Comparison of ENCODE assay signal across 1 cellular context in the genomic region with DNA sequence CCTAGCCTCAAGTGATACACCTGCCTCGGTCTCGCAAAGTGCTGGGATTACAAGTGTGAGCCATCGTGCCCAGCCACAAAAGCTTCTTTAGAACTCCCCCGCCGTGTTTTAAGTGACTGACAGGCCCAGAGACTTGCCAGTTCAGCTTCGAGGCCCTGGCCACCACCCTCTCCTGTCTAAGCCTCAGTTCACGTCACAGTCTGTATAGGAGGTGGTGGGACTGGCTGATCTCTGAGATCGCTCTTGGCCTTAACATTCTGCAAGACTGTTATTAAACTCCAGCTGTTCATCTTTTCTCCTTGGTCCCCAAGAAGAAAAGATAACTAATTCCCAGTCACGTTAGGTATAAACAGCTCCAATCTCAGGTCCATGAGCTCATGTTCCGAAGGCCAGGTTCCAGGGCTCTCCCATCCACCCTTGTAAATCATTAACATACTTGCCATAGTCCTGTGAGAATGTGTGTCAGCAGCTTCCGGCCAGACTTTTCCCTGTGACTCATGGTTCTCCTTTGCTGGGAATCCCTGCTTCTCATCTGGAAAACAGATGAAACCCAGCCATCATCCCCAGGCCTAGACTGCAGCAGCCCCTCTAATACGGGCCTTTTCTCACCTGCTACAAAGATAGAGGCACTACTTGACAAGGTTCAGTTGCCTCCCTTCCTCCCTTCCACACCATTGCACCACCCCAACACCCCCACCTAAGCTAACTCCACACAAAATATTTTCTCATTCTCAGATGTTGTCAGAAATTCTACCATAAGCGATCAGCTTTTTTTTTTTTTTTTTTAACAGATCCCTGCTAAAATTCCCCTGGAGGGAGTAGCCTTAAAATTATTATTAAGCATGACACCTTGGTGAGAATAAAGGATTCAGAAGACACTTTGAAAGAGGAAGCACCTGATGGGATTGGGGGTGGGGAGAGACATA.
TF ChIP-seq lines count a peak whose summit lies in the region.

No MANE protein-coding gene starts in this region.

TF ChIP-seq in HepG2, 621 proteins besides CTCF, POLR2A, EP300 and RAD21 (continued from another document and continues in another):
- TF ChIP-seq ARID4A (CRISPR knock-in tag; IDR thresholded peaks at IDR 0.05; ENCODE audit: borderline replicate concordance) (peak; percentile 40; the same call in 1 of the 2 replicates), ZNF713 (CRISPR knock-in tag; IDR thresholded peaks at IDR 0.05) (no peak), FLYWCH1 (CRISPR knock-in tag; IDR thresholded peaks at IDR 0.05) (no peak), SAP130 (CRISPR knock-in tag; IDR thresholded peaks at IDR 0.05; ENCODE audit: low read depth) (peak; percentile 84), HOXA5 (CRISPR knock-in tag; IDR thresholded peaks at IDR 0.05) (peak; percentile 23; the same call in 1 of the 2 replicates), KLF16 (CRISPR knock-in tag; IDR thresholded peaks at IDR 0.05) (peak in 1 of 2 experiments; percentile 16; a peak in 1 of 4 replicates), NKX3-1 (CRISPR knock-in tag; IDR thresholded peaks at IDR 0.05) (no peak), NPAS2 (CRISPR knock-in tag; IDR thresholded peaks at IDR 0.05; ENCODE audit: borderline replicate concordance) (no peak), KLF13 (CRISPR knock-in tag; IDR thresholded peaks at IDR 0.05) (no peak), JUND (CRISPR knock-in tag; IDR thresholded peaks at IDR 0.05) (peak; percentile 87; the same call in 1 of the 2 replicates), YEATS2 (CRISPR knock-in tag; IDR thresholded peaks at IDR 0.05; ENCODE audit: borderline replicate concordance) (peak; percentile 27; the same call in 1 of the 2 replicates), IRX3 (CRISPR knock-in tag; IDR thresholded peaks at IDR 0.05; ENCODE audit: borderline replicate concordance, low read depth) (no peak), ZNF282 (IDR thresholded peaks at IDR 0.05; ENCODE audit: partially characterized antibody) (no peak), ZNF124 (CRISPR knock-in tag; IDR thresholded peaks at IDR 0.05) (no peak), ZNF230 (CRISPR knock-in tag; IDR thresholded peaks at IDR 0.05) (no peak), BRD4 (CRISPR knock-in tag; IDR thresholded peaks at IDR 0.05) (no peak), ZNF7 (CRISPR knock-in tag; IDR thresholded peaks at IDR 0.05) (no peak), PREB (CRISPR knock-in tag; IDR thresholded peaks at IDR 0.05) (no peak), TMF1 (CRISPR knock-in tag; IDR thresholded peaks at IDR 0.05; ENCODE audit: low read depth) (0 out of 2 replicates have a peak, but pooled peaks have one; percentile 35), XBP1 (CRISPR knock-in tag; IDR thresholded peaks at IDR 0.05) (no peak), GTF3A (CRISPR knock-in tag; conservative IDR thresholded peaks at IDR 0.05) (no peak), MEF2D (CRISPR knock-in tag; IDR thresholded peaks at IDR 0.05) (peak; percentile 53), GATA4 (IDR thresholded peaks at IDR 0.05; ENCODE audit: borderline replicate concordance, low read depth) (no peak; the same call in 1 of the 2 replicates), REPIN1 (CRISPR knock-in tag; IDR thresholded peaks at IDR 0.05; ENCODE audit: borderline replicate concordance, low read depth) (peak; percentile 39; the same call in 1 of the 2 replicates), TOPORS (CRISPR knock-in tag; IDR thresholded peaks at IDR 0.05) (peak; percentile 47; the same call in 1 of the 2 replicates), ZNF431 (CRISPR knock-in tag; IDR thresholded peaks at IDR 0.05; ENCODE audit: borderline replicate concordance, low read depth) (0 out of 2 replicates have a peak, but pooled peaks have one; percentile 17), NAIF1 (CRISPR knock-in tag; IDR thresholded peaks at IDR 0.05; ENCODE audit: borderline replicate concordance) (no peak), KLF12 (CRISPR knock-in tag; IDR thresholded peaks at IDR 0.05; ENCODE audit: borderline replicate concordance) (no peak; the same call in 1 of the 2 replicates), CREB1 (IDR thresholded peaks at IDR 0.05) (0 out of 2 replicates have a peak, but pooled peaks have one; percentile 28), CREB1 (CRISPR knock-in tag; IDR thresholded peaks at IDR 0.05) (no peak; the same call in none of the 2 replicates), HNF4G (IDR thresholded peaks at IDR 0.05; ENCODE audit: borderline replicate concordance, low read depth, low read length) (peak; percentile 57; the same call in 1 of the 2 replicates), HNF4G (CRISPR knock-in tag; IDR thresholded peaks at IDR 0.05; ENCODE audit: borderline replicate concordance, low read depth) (no peak), TBL1XR1 (IDR thresholded peaks at IDR 0.05; ENCODE audit: borderline replicate concordance, low read length, partially characterized antibody) (no peak), ZNF792 (CRISPR knock-in tag; IDR thresholded peaks at IDR 0.05) (no peak), SMARCC2 (IDR thresholded peaks at IDR 0.05) (no peak), HNF1B (CRISPR knock-in tag; IDR thresholded peaks at IDR 0.05) (peak; percentile 99), ZNF326 (CRISPR knock-in tag; IDR thresholded peaks at IDR 0.05; ENCODE audit: borderline replicate concordance) (no peak), TARDBP (CRISPR knock-in tag; IDR thresholded peaks at IDR 0.05) (peak; percentile 48; the same call in 1 of the 2 replicates), ZNF761 (CRISPR knock-in tag; conservative IDR thresholded peaks at IDR 0.05) (no peak), ZNF569 (CRISPR knock-in tag; IDR thresholded peaks at IDR 0.05; ENCODE audit: borderline replicate concordance) (no peak), ZNF564 (CRISPR knock-in tag; IDR thresholded peaks at IDR 0.05) (peak; percentile 34; the same call in 1 of the 2 replicates), KMT2B (CRISPR knock-in tag; IDR thresholded peaks at IDR 0.05) (no peak), ZNF274 (CRISPR knock-in tag; IDR thresholded peaks at IDR 0.05) (no peak), TBX2 (CRISPR knock-in tag; IDR thresholded peaks at IDR 0.05; ENCODE audit: borderline replicate concordance) (peak; percentile 38; the same call in 1 of the 2 replicates), ZNF20 (CRISPR knock-in tag; IDR thresholded peaks at IDR 0.05) (no peak), TAF15 (IDR thresholded peaks at IDR 0.05; ENCODE audit: low read depth, low read length, poor library complexity, severe bottlenecking) (no peak), ZNF891 (CRISPR knock-in tag; IDR thresholded peaks at IDR 0.05) (no peak), CREM (IDR thresholded peaks at IDR 0.05) (peak; percentile 44; the same call in 1 of the 2 replicates), CREM (CRISPR knock-in tag; IDR thresholded peaks at IDR 0.05) (no peak), ZNF788 (CRISPR knock-in tag; IDR thresholded peaks at IDR 0.05; ENCODE audit: borderline replicate concordance) (no peak; the same call in 1 of the 2 replicates), CBX5 (CRISPR knock-in tag; IDR thresholded peaks at IDR 0.05; ENCODE audit: borderline replicate concordance) (no peak), MED1 (CRISPR knock-in tag; IDR thresholded peaks at IDR 0.05) (peak; percentile 89), DPF2 (CRISPR knock-in tag; IDR thresholded peaks at IDR 0.05; ENCODE audit: borderline replicate concordance, low read depth) (peak; percentile 59; the same call in 1 of the 2 replicates), MXD4 (CRISPR knock-in tag; IDR thresholded peaks at IDR 0.05) (no peak), PAX8 (CRISPR knock-in tag; IDR thresholded peaks at IDR 0.05; ENCODE audit: borderline replicate concordance) (no peak), ZSCAN22 (CRISPR knock-in tag; IDR thresholded peaks at IDR 0.05) (no peak)
- TF ChIP-seq, protein P1, sequence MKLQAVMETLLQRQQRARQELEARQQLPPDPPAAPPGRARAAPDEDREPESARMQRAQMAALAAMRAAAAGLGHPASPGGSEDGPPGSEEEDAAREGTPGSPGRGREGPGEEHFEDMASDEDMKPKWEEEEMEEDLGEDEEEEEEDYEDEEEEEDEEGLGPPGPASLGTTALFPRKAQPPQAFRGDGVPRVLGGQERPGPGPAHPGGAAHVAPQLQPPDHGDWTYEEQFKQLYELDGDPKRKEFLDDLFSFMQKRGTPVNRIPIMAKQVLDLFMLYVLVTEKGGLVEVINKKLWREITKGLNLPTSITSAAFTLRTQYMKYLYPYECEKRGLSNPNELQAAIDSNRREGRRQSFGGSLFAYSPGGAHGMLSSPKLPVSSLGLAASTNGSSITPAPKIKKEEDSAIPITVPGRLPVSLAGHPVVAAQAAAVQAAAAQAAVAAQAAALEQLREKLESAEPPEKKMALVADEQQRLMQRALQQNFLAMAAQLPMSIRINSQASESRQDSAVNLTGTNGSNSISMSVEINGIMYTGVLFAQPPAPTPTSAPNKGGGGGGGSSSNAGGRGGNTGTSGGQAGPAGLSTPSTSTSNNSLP (IDR thresholded peaks at IDR 0.05; ENCODE audit: low read depth, low read length), result peak; percentile 24; the same call in 1 of the 2 replicates
- TF ChIP-seq, protein P2, sequence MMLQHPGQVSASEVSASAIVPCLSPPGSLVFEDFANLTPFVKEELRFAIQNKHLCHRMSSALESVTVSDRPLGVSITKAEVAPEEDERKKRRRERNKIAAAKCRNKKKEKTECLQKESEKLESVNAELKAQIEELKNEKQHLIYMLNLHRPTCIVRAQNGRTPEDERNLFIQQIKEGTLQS (CRISPR knock-in tag; IDR thresholded peaks at IDR 0.05), result peak; percentile 80; the same call in 1 of the 2 replicates
- TF ChIP-seq, protein P3, sequence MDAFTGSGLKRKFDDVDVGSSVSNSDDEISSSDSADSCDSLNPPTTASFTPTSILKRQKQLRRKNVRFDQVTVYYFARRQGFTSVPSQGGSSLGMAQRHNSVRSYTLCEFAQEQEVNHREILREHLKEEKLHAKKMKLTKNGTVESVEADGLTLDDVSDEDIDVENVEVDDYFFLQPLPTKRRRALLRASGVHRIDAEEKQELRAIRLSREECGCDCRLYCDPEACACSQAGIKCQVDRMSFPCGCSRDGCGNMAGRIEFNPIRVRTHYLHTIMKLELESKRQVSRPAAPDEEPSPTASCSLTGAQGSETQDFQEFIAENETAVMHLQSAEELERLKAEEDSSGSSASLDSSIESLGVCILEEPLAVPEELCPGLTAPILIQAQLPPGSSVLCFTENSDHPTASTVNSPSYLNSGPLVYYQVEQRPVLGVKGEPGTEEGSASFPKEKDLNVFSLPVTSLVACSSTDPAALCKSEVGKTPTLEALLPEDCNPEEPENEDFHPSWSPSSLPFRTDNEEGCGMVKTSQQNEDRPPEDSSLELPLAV (CRISPR knock-in tag; conservative IDR thresholded peaks at IDR 0.05; ENCODE audit: low read depth), result no peak
- TF ChIP-seq, protein P4, sequence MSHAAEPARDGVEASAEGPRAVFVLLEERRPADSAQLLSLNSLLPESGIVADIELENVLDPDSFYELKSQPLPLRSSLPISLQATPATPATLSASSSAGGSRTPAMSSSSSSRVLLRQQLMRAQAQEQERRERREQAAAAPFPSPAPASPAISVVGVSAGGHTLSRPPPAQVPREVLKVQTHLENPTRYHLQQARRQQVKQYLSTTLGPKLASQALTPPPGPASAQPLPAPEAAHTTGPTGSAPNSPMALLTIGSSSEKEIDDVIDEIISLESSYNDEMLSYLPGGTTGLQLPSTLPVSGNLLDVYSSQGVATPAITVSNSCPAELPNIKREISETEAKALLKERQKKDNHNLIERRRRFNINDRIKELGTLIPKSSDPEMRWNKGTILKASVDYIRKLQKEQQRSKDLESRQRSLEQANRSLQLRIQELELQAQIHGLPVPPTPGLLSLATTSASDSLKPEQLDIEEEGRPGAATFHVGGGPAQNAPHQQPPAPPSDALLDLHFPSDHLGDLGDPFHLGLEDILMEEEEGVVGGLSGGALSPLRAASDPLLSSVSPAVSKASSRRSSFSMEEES (CRISPR knock-in tag; IDR thresholded peaks at IDR 0.05), result peak; percentile 62; the same call in 1 of the 2 replicates
